8 cellular contexts compared by ENCODE assay signal in genomic region chr2:118855451-118856279, GRCh38. TPM values are rescaled to one million over a fixed set of nuclear protein-coding genes. Genes with fewer than 3 reads are reported as not detected.
DNase-seq lines count a peak whose midpoint lies in the region; ATAC-seq and TF ChIP-seq lines count a peak whose summit lies in the region.

No MANE protein-coding gene starts in this region.

- DNase-seq in AG09319 (ENCODE audit: extremely low read depth, low read depth), result peak; percentile 40
- peak; percentile 93 for DNase-seq in NCI-H510A treated with DMSO at 0.1 percent for 48 hours (lab: John Stamatoyannopoulos, UW)
- DNase-seq in activated CD8-positive, alpha-beta T cell treated with anti-CD3 and anti-CD28 coated beads, Interleukin-2, amount 10 ng/mL, durations not matched to agents 7 days and 5 days, result peak; percentile 82
- peak; percentile 45 to 61 (median 56) for DNase-seq in effector memory CD4-positive, alpha-beta T cell
- peak; percentile 81 to 99 for DNase-seq in mesothelial cell of epicardium (ENCODE audit: low spot score in 2 of 2, unreplicated experiment in 2 of 2)
- peak; percentile 52 to 54 for DNase-seq in stimulated activated CD8-positive, alpha-beta memory T cell treated with anti-CD3 and anti-CD28 coated beads, Interleukin-15, amount 100 ng/mL, for 4 hours (ENCODE audit: low read depth in 2 of 2)

- H3K4me3 Mint-ChIP-seq in activated CD8-positive, alpha-beta T cell treated with anti-CD3 and anti-CD28 coated beads, Interleukin-2, amount 10 ng/mL, durations not matched to agents 7 days and 5 days, result peak overlapping the region; percentile 42
- peak overlapping the region; percentile 63 for H3K4me3 Mint-ChIP-seq in mesothelial cell of epicardium

- H3K27ac ChIP-seq in effector memory CD4-positive, alpha-beta T cell (ENCODE audit: insufficient read depth, low read length, poor library complexity, severe bottlenecking), result no peak overlapping the region

- H3K27me3 Mint-ChIP-seq in activated CD8-positive, alpha-beta T cell treated with anti-CD3 and anti-CD28 coated beads, Interleukin-2, amount 10 ng/mL, durations not matched to agents 7 days and 5 days (ENCODE audit: low read depth), result peaks cover 79% of the 10 kb centered on the region
- H3K27me3 Mint-ChIP-seq in mesothelial cell of epicardium (ENCODE audit: low read depth), result peaks cover 100% of the 10 kb centered on the region

- peaks cover 72% of the 10 kb centered on the region for H3K27me3 ChIP-seq in effector memory CD4-positive, alpha-beta T cell (replicated peaks; ENCODE audit: control insufficient read depth, insufficient read depth, low read length, poor library complexity, severe bottlenecking)

- TF ChIP-seq CTCF in AG09319 (IDR thresholded peaks at IDR 0.05; ENCODE audit: low read depth, low read length) (peak; percentile 79), mesothelial cell of epicardium (IDR thresholded peaks at IDR 0.05; ENCODE audit: unreplicated experiment) (peak; percentile 100)

- peaks cover 20% of the 10 kb centered on the region for H3K4me1 ChIP-seq in effector memory CD4-positive, alpha-beta T cell (ENCODE audit: control insufficient read depth, insufficient read depth, low read length, poor library complexity, severe bottlenecking)

- CTCF ChIA-PET in activated CD8-positive, alpha-beta T cell treated with anti-CD3 and anti-CD28 coated beads, Interleukin-2, amount 10 ng/mL, durations not matched to agents 7 days and 5 days (lab: Charles Lee), result interaction anchor here (0.7 to 2.9 kb wide), 25 partner anchors 11 to 1213 kb away, joined by 3 to 26 read pairs (median 4); no protein-coding TSS in a partner anchor

- peak overlapping the region; percentile 36 for H3K4me3 ChIP-seq in effector memory CD4-positive, alpha-beta T cell (ENCODE audit: insufficient read depth, low read depth, low read length, poor library complexity, severe bottlenecking)

- POLR2A ChIA-PET in activated CD8-positive, alpha-beta T cell treated with anti-CD3 and anti-CD28 coated beads, Interleukin-2, amount 10 ng/mL, durations not matched to agents 7 days and 5 days (lab: Charles Lee), result no interaction called here

- H3K36me3 ChIP-seq in effector memory CD4-positive, alpha-beta T cell (ENCODE audit: control insufficient read depth, insufficient read depth, low read length), result no peaks in the 10 kb centered on the region

- peak; percentile 89 for ATAC-seq in GM18870 (IDR thresholded peaks at IDR 0.05; ENCODE audit: unreplicated experiment)
- ATAC-seq in HG03159 (IDR thresholded peaks at IDR 0.05; ENCODE audit: unreplicated experiment), result peak; percentile 83
- peak; percentile 90 for ATAC-seq in activated CD8-positive, alpha-beta T cell treated with anti-CD3 and anti-CD28 coated beads, Interleukin-2, amount 10 ng/mL, durations not matched to agents 7 days and 5 days

- peaks cover 11% of the 10 kb centered on the region for H3K4me1 Mint-ChIP-seq in activated CD8-positive, alpha-beta T cell treated with anti-CD3 and anti-CD28 coated beads, Interleukin-2, amount 10 ng/mL, durations not matched to agents 7 days and 5 days (ENCODE audit: low read depth)
- peaks cover 36% of the 10 kb centered on the region for H3K4me1 Mint-ChIP-seq in mesothelial cell of epicardium

- H3K27ac Mint-ChIP-seq in activated CD8-positive, alpha-beta T cell treated with anti-CD3 and anti-CD28 coated beads, Interleukin-2, amount 10 ng/mL, durations not matched to agents 7 days and 5 days, result peak overlapping the region; percentile 11
- no peak overlapping the region for H3K27ac Mint-ChIP-seq in mesothelial cell of epicardium

- peaks cover 2% of the 10 kb centered on the region for H3K36me3 Mint-ChIP-seq in activated CD8-positive, alpha-beta T cell treated with anti-CD3 and anti-CD28 coated beads, Interleukin-2, amount 10 ng/mL, durations not matched to agents 7 days and 5 days (ENCODE audit: low read depth)
- no peaks in the 10 kb centered on the region for H3K36me3 Mint-ChIP-seq in mesothelial cell of epicardium

- no peaks in the 10 kb centered on the region for H3K9me3 Mint-ChIP-seq in activated CD8-positive, alpha-beta T cell treated with anti-CD3 and anti-CD28 coated beads, Interleukin-2, amount 10 ng/mL, durations not matched to agents 7 days and 5 days (ENCODE audit: insufficient read depth)
- H3K9me3 Mint-ChIP-seq in mesothelial cell of epicardium, result no peaks in the 10 kb centered on the region

- no peaks in the 10 kb centered on the region for H3K9me3 ChIP-seq in effector memory CD4-positive, alpha-beta T cell (ENCODE audit: control insufficient read depth, low read length)

RNA-seq across cellular contexts. Expression of gene EN1, which starts 8.2 kb away (rescaled TPM):
- total RNA-seq in activated CD8-positive, alpha-beta T cell treated with anti-CD3 and anti-CD28 coated beads, Interleukin-2, amount 10 ng/mL, durations not matched to agents 7 days and 5 days, result not detected
- total RNA-seq in mesothelial cell of epicardium, result 17.7 to 18.3 TPM (median 17.9 TPM) in 3 replicates

Comparison
In these comparisons a context has a peak if more than half of its experiments do, and no peak if none do; other contexts are left out.
1. DNase-seq: peak in every context shown above with its lines; median percentile 93 in NCI-H510A treated with DMSO at 0.1 percent for 48 hours; 90 in mesothelial cell of epicardium; 82 in activated CD8-positive, alpha-beta T cell treated with anti-CD3 and anti-CD28 coated beads, Interleukin-2, amount 10 ng/mL, durations not matched to agents 7 days and 5 days; 56 in effector memory CD4-positive, alpha-beta T cell; 53 in stimulated activated CD8-positive, alpha-beta memory T cell treated with anti-CD3 and anti-CD28 coated beads, Interleukin-15, amount 100 ng/mL, for 4 hours; 40 in AG09319.
2. RNA of gene EN1, which starts 8.2 kb away (total RNA-seq): 17.7 to 18.3 TPM in mesothelial cell of epicardium; not detected in activated CD8-positive, alpha-beta T cell treated with anti-CD3 and anti-CD28 coated beads, Interleukin-2, amount 10 ng/mL, durations not matched to agents 7 days and 5 days; every median in the first group is over 10 times any median in the second.
3. Peak in every context shown above with its lines, with median percentiles within 50 percentile points of each other: ATAC-seq.